In the genomic region with DNA sequence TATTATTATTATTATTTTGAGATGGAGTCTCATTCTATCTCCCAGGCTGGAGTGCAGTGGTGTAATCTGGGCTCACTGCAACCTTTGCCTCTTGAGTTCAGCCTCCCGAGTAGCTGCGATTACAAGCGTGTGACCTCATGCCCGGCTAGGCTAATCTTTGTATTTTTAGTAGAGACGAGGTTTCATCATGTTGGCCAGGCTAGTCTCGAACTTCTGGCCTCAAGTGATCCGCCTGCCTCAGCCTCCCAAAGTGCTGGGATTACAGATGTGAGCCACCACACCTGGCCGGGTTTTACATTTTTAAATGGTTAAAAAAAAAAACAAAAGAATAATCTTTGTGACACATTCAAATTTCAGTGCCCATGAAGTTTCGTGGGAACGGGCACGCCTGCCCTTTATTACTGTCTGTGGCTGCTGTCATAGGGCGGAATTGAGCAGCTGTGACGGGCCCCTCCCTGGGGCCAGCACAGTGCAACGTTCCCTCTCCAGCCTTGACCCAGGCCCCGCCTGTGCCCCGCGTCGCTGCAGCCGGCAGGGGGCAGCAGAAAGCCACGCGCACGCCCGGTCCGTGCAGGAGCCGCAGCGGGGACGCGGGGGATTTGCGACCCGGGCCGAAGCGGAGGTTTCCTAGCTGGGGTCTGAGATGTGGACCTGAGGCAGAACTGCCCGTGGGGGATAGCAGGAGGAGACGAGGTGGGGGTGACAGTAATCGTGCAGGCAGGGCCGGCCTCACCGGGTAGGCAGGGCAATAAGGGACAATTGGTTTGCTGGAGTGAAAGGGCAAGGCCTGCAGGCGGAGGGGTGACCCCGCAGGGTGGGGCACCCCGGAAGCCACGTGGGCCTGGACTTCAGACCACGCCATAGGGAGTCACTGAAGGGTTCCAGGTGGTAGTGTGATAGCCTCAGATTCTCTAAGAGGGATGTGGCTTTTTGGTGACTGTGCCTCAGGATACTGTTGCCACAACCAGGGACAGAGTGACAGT, we compare ENCODE assay signal across 8 cellular contexts.
DNase-seq lines count a peak whose midpoint lies in the region; ATAC-seq and TF ChIP-seq lines count a peak whose summit lies in the region.

No MANE protein-coding gene starts in this region.

- H3K9ac ChIP-seq in iPS-20b (ENCODE audit: low read depth, low read length) = no peak overlapping the region

- peaks cover 5% of the 10 kb centered on the region; the same call in 1 of the 2 replicates for H3K4me1 ChIP-seq in iPS-20b (ENCODE audit: insufficient read depth, low read length)

- H3K36me3 ChIP-seq in brain microvascular endothelial cell (replicated peaks) (no peaks in the 10 kb centered on the region), iPS-20b (ENCODE audit: insufficient read depth, low read depth, low read length) (no peaks in the 10 kb centered on the region)

- H3K27me3 ChIP-seq in brain microvascular endothelial cell (replicated peaks) = no peaks in the 10 kb centered on the region
- no peaks in the 10 kb centered on the region for H3K27me3 ChIP-seq in iPS-20b (ENCODE audit: insufficient read depth, low read length)

- H3K27ac ChIP-seq in brain microvascular endothelial cell (no peak overlapping the region), iPS-20b (ENCODE audit: low read length) (no peak overlapping the region), skin epidermis (peak overlapping the region in 5 of 21 experiments; percentile 4 to 57 (median 37))

- ATAC-seq in HG02678 (IDR thresholded peaks at IDR 0.05; ENCODE audit: unreplicated experiment) = peak; percentile 95

- H3K4me3 ChIP-seq in brain microvascular endothelial cell (ENCODE audit: low read depth, low read length) = peak overlapping the region; percentile 56
- peak overlapping the region; percentile 45 for H3K4me3 ChIP-seq in iPS-20b (ENCODE audit: low read length)
- H3K4me3 ChIP-seq in skin epidermis = peak overlapping the region; percentile 8 to 28 (median 26)

- no peaks in the 10 kb centered on the region for H3K9me3 ChIP-seq in iPS-20b (ENCODE audit: insufficient read depth, low read depth, low read length)

- peak; percentile 84 for TF ChIP-seq CTCF in brain microvascular endothelial cell (IDR thresholded peaks at IDR 0.05; ENCODE audit: low read depth, low read length, missing control alignments)

- in situ Hi-C loops in brain microvascular endothelial cell (cut with HindIII; ENCODE audit: low pct_ligation_motif_present, low sequenced_read_pairs) = loop anchor here (25.0 kb wide), 1 partner anchor 258 kb away; no protein-coding TSS in a partner anchor

- DNase-seq in DMS79 treated with DMSO at 0.1 percent for 48 hours (lab: John Stamatoyannopoulos, UW) (peak; percentile 17), DMS79 (lab: John Stamatoyannopoulos, UW) (no peak), NCI-H1092 treated with DMSO at 0.1 percent for 48 hours (lab: John Stamatoyannopoulos, UW) (peak; percentile 53), UCSD-AML1 (lab: John Stamatoyannopoulos, UW; ENCODE audit: unreplicated experiment) (peak; percentile 80), brain microvascular endothelial cell (peak; percentile 27)
